8 cellular contexts compared by ENCODE assay signal in the genomic region with DNA sequence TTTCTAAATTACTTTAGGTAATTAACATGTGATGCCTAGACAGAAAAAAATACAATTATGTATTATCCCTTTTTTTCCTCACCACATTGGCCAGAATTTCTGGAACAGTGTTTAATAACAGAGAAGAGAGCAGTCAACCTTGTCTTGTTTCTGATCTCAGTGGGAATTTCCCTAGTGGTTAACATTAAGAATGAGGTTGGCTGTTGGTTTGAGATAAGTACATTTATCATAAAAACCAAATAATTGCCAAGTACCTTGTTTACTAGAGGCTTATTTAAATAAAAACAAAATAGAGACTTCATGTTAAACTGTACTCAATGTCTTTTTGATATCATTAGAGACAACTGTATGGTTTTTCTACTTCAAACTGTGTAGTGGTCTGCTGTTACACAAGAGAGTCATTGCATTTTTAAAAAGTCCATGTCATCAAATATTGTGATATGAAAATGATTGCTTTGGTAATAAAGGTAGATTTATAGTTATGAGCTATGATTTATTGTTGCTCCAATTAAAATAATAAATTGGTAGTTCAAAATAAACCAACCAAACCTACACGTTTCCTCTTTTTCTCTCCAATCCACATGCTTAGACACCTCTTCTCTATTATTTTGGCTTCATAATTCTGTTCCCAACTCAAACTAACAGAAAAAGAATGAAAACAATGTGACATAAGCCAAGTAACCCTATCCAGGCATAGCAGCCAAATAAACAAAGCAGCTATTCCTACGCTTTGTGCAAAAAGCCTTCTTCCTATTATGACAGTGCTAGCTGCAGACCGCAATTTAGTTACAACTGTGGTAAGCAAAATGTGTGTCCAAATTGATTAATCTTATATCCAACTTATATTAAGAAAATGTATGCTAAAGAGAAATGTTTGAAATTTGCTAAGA. TPM values are rescaled to one million over a fixed set of nuclear protein-coding genes. Genes with fewer than 3 reads are reported as not detected.
A peak's percentile ranks its signal among the peaks of the same experiment; 100 is the strongest.
DNase-seq lines count a peak whose midpoint lies in the region; ATAC-seq and TF ChIP-seq lines count a peak whose summit lies in the region.

No MANE protein-coding gene starts in this region.

- H3K4me1 ChIP-seq in mucosa of descending colon (ENCODE audit: low read depth): peaks cover 11% of the 10 kb centered on the region

- no peak for DNase-seq in activated naive CD8-positive, alpha-beta T cell treated with anti-CD3 and anti-CD28 coated beads, Interleukin-2, amount 10 ng/mL, durations not matched to agents 7 days and 5 days
- DNase-seq in mucosa of descending colon (no peak), GDM1 (lab: John Stamatoyannopoulos, UW) (no peak)
- no peak for DNase-seq in stimulated activated naive CD4-positive, alpha-beta T cell treated with Interleukin-2 at 50 U/mL for 16 hours (lab: John Stamatoyannopoulos, UW)
- no peak for DNase-seq in stimulated activated CD4-positive, alpha-beta T cell treated with anti-CD3 and anti-CD28 coated beads, Interleukin-12 subunit alpha, Interleukin-12 subunit beta, amount 100 ng/mL, for 4 hours

- no peaks in the 10 kb centered on the region for H3K36me3 ChIP-seq in mucosa of descending colon (ENCODE audit: low read depth)

- H3K36me3 Mint-ChIP-seq in activated naive CD8-positive, alpha-beta T cell treated with anti-CD3 and anti-CD28 coated beads, Interleukin-2, amount 10 ng/mL, durations not matched to agents 7 days and 5 days: peaks cover 30% of the 10 kb centered on the region

- no peak for TF ChIP-seq CTCF in mucosa of descending colon (IDR thresholded peaks at IDR 0.05)

- no peak overlapping the region for H3K4me3 ChIP-seq in mucosa of descending colon

- POLR2A ChIA-PET in activated naive CD8-positive, alpha-beta T cell treated with anti-CD3 and anti-CD28 coated beads, Interleukin-2, amount 10 ng/mL, durations not matched to agents 7 days and 5 days (lab: Charles Lee): interaction anchor here (1.4 kb wide), 1 partner anchor 22 kb away, joined by 4 read pairs; no protein-coding TSS in a partner anchor

- no peak overlapping the region for H3K27ac Mint-ChIP-seq in activated naive CD8-positive, alpha-beta T cell treated with anti-CD3 and anti-CD28 coated beads, Interleukin-2, amount 10 ng/mL, durations not matched to agents 7 days and 5 days

- peak; percentile 31 for ATAC-seq in GM18867 (IDR thresholded peaks at IDR 0.05; ENCODE audit: unreplicated experiment)
- peak; percentile 31 for ATAC-seq in HG03064 (IDR thresholded peaks at IDR 0.05; ENCODE audit: low read depth, unreplicated experiment)
- ATAC-seq in activated naive CD8-positive, alpha-beta T cell treated with anti-CD3 and anti-CD28 coated beads, Interleukin-2, amount 10 ng/mL, durations not matched to agents 7 days and 5 days (ENCODE audit: low read depth): peak; percentile 30
- peak; percentile 35 for ATAC-seq in mucosa of descending colon
- no peak for ATAC-seq in HG02571 (IDR thresholded peaks at IDR 0.05; ENCODE audit: unreplicated experiment)

- intact Hi-C loops in mucosa of descending colon (cut with DNase I, micrococcal nuclease): no loop called here

- peak overlapping the region; percentile 84 for H3K4me3 Mint-ChIP-seq in activated naive CD8-positive, alpha-beta T cell treated with anti-CD3 and anti-CD28 coated beads, Interleukin-2, amount 10 ng/mL, durations not matched to agents 7 days and 5 days

- H3K4me1 Mint-ChIP-seq in activated naive CD8-positive, alpha-beta T cell treated with anti-CD3 and anti-CD28 coated beads, Interleukin-2, amount 10 ng/mL, durations not matched to agents 7 days and 5 days: peaks cover 49% of the 10 kb centered on the region

- peaks cover 17% of the 10 kb centered on the region for H3K9me3 Mint-ChIP-seq in activated naive CD8-positive, alpha-beta T cell treated with anti-CD3 and anti-CD28 coated beads, Interleukin-2, amount 10 ng/mL, durations not matched to agents 7 days and 5 days

- no peaks in the 10 kb centered on the region for H3K27me3 Mint-ChIP-seq in activated naive CD8-positive, alpha-beta T cell treated with anti-CD3 and anti-CD28 coated beads, Interleukin-2, amount 10 ng/mL, durations not matched to agents 7 days and 5 days

- H3K9me3 ChIP-seq in mucosa of descending colon: no peaks in the 10 kb centered on the region

RNA-seq across cellular contexts. Expression of a gene that starts 20.9 kb away (rescaled TPM):
- 10 to 100 TPM; 76.9 to 77.6 TPM for total RNA-seq in activated naive CD8-positive, alpha-beta T cell treated with anti-CD3 and anti-CD28 coated beads, Interleukin-2, amount 10 ng/mL, durations not matched to agents 7 days and 5 days
- total RNA-seq in mucosa of descending colon: 10 to 100 TPM; 57.2 to 77.6 (median 57.2) TPM
